Comparison of ENCODE assay signal across 8 cellular contexts in genomic region chr1:111619635-111620411, GRCh38.
DNase-seq lines count a peak whose midpoint lies in the region; ATAC-seq and TF ChIP-seq lines count a peak whose summit lies in the region.

Gene RAP1A (plus strand): TSS chr1:111619789. CDS start chr1:111691361, 71,572 bp downstream.

- no peak for TF ChIP-seq CTCF in choroid plexus epithelial cell (conservative IDR thresholded peaks at IDR 0.05; ENCODE audit: low read depth, low read length)

- ATAC-seq in GM19043 (IDR thresholded peaks at IDR 0.05; ENCODE audit: low read depth, unreplicated experiment) (peak; percentile 43), HG03439 (IDR thresholded peaks at IDR 0.05; ENCODE audit: unreplicated experiment) (peak; percentile 64)

- peak within 1 kb of the TSS; percentile 86 for H3K4me3 ChIP-seq in choroid plexus epithelial cell (ENCODE audit: low read depth, low read length)

- DNase-seq in AG08396 (ENCODE audit: low spot score) (peak; percentile 99), NCI-H524 (lab: John Stamatoyannopoulos, UW) (peak; percentile 45 to 86), choroid plexus epithelial cell (ENCODE audit: low read depth) (peak; percentile 93), kidney glomerular epithelial cell (lab: John Stamatoyannopoulos, UW) (peak; percentile 83)
- peak; percentile 96 for DNase-seq in activated CD4-positive, alpha-beta T cell treated with anti-CD3 and anti-CD28 coated beads for 48 hours
- peak; percentile 97 for DNase-seq in stimulated activated CD4-positive, alpha-beta T cell treated with anti-CD3 and anti-CD28 coated beads, Interleukin-15, amount 100 ng/mL, for 24 hours

Comparison
In these comparisons a context has a peak if more than half of its experiments do, and no peak if none do; other contexts are left out.
1. Peak in every context shown above with its lines: DNase-seq, ATAC-seq and H3K4me3 ChIP-seq.